ENCODE assay signal across 2 cellular contexts in genomic region chr9:92234503-92234902, GRCh38.
TF ChIP-seq lines count a peak whose summit lies in the region.

No MANE protein-coding gene starts in this region.

TF ChIP-seq in HepG2, 621 proteins besides CTCF, POLR2A, EP300 and RAD21:
- TF ChIP-seq TRIM22 (IDR thresholded peaks at IDR 0.05): no peak
- no peak for TF ChIP-seq GABPB1 (CRISPR knock-in tag; IDR thresholded peaks at IDR 0.05)
- TF ChIP-seq RBM22 (optimal IDR thresholded peaks at IDR 0.05; ENCODE audit: low read length): peak; percentile 91
- TF ChIP-seq POLR2AphosphoS2 (IDR thresholded peaks at IDR 0.05; ENCODE audit: low read depth, low read length): 0 out of 2 replicates have a peak, but pooled peaks have one; percentile 59
- 0 out of 2 replicates have a peak, but pooled peaks have one; percentile 26 for TF ChIP-seq POLR2AphosphoS5 (IDR thresholded peaks at IDR 0.05; ENCODE audit: low read depth, low read length)
- no peak for TF ChIP-seq FOXA1 (IDR thresholded peaks at IDR 0.05)
- 0 out of 2 replicates have a peak, but pooled peaks have one; percentile 15 for TF ChIP-seq FOXA1 (CRISPR knock-in tag; IDR thresholded peaks at IDR 0.05)
- no peak for TF ChIP-seq SETDB1 (CRISPR knock-in tag; IDR thresholded peaks at IDR 0.05; ENCODE audit: borderline replicate concordance)
- TF ChIP-seq SSRP1 (CRISPR knock-in tag; IDR thresholded peaks at IDR 0.05): peak; percentile 90
- TF ChIP-seq ZNF589 (CRISPR knock-in tag; conservative IDR thresholded peaks at IDR 0.05): no peak
- no peak for TF ChIP-seq MAX (IDR thresholded peaks at IDR 0.05)
- no peak for TF ChIP-seq LRRFIP1 (CRISPR knock-in tag; conservative IDR thresholded peaks at IDR 0.05)
- TF ChIP-seq AGO2 (optimal IDR thresholded peaks at IDR 0.05; ENCODE audit: low read depth, low read length): peak; percentile 28
- TF ChIP-seq PAF1 (CRISPR knock-in tag; IDR thresholded peaks at IDR 0.05): 0 out of 2 replicates have a peak, but pooled peaks have one; percentile 42

TF ChIP-seq in IMR-90, 13 proteins besides CTCF, POLR2A, EP300 and RAD21:
- no peak for TF ChIP-seq USF2 (IDR thresholded peaks at IDR 0.05; ENCODE audit: low read depth, low read length)
- TF ChIP-seq FOS (IDR thresholded peaks at IDR 0.05; ENCODE audit: low read depth, low read length): no peak
- TF ChIP-seq RFX5 (IDR thresholded peaks at IDR 0.05; ENCODE audit: low read depth, low read length): no peak
- no peak for TF ChIP-seq SMC3 (IDR thresholded peaks at IDR 0.05; ENCODE audit: low read depth, low read length)
- no peak for TF ChIP-seq ELK1 (IDR thresholded peaks at IDR 0.05; ENCODE audit: borderline replicate concordance, low read depth, low read length)
- TF ChIP-seq RCOR1 (IDR thresholded peaks at IDR 0.05; ENCODE audit: insufficient replicate concordance, low read length): no peak
- TF ChIP-seq NFE2L2 (IDR thresholded peaks at IDR 0.05; ENCODE audit: low read depth, low read length): no peak
- TF ChIP-seq MAZ (IDR thresholded peaks at IDR 0.05; ENCODE audit: borderline replicate concordance, low read depth, low read length): no peak
- no peak for TF ChIP-seq MAFK (IDR thresholded peaks at IDR 0.05; ENCODE audit: low read depth, low read length)
- no peak for TF ChIP-seq MXI1 (IDR thresholded peaks at IDR 0.05; ENCODE audit: borderline replicate concordance, low read depth, low read length)
- no peak for TF ChIP-seq BHLHE40 (IDR thresholded peaks at IDR 0.05; ENCODE audit: low read depth, low read length)
- no peak for TF ChIP-seq CEBPB (IDR thresholded peaks at IDR 0.05; ENCODE audit: low read depth, low read length)
- no peak for TF ChIP-seq CHD1 (IDR thresholded peaks at IDR 0.05; ENCODE audit: low read depth, low read length)
